ENCODE assay signal across 8 cellular contexts in the genomic region with DNA sequence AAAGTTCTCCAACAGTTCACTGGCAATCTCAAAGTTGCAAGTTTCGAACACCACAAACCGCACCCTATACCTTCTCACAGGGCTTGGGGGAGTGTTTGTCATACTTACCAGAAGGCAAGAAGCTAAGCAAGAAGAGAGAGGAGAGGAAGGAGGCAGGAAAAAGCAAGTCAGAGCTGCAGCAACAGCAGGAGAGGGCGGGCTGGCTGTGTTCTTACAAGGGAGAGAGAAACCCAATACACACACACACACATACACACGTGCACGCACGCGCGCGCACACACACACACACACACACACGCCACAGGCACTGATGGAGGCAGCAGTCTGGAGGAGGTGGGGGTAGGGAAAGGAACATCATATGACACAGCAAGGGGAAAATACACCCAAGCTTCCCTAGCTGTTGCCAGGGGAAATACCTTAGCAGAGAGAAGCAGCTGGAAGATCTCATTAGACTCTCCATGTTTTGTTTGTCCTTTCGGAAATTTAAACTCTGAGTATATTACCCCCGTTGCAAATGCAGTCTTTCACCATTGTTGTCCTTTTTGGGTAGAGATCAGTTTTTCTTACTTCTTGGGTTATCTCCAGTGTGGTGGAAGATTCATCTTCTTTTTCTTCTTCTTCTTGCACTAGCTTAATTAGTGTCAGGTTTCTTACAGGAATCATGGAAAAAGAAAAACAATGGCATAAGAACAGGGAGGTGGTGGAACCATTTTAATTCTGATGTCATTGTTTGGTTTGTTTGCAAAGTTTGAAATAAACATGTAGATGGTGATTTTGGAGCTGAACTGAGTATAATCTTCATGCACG. TPM values are rescaled to one million over a fixed set of nuclear protein-coding genes. Genes with fewer than 3 reads are reported as not detected.
DNase-seq lines count a peak whose midpoint lies in the region; ATAC-seq and TF ChIP-seq lines count a peak whose summit lies in the region.

A gene (minus strand): TSS at position 186 of the 807 bp plus-strand sequence. CDS start 3,099 bp downstream, outside the sequence.

- no peak for TF ChIP-seq POLR2A in Peyer's patch (IDR thresholded peaks at IDR 0.05)

- intact Hi-C loops in activated T-helper 2 cell treated with anti-CD3 and anti-CD28 coated beads, Interferon-gamma antibody, Interleukin-2, Interleukin-4, amounts not matched to agents 10 μg/mL and 5 μg/mL and 100 μg/mL, durations not matched to agents 14 hours and 24 hours and 36 hours (cut with micrococcal nuclease) = loop anchor here (1.0 to 2.0 kb wide), 12 partner anchors 10 to 473 kb away; a partner anchor contains a TSS
- intact Hi-C loops in psoas muscle (cut with DNase I) (loop anchor here in 1 of 2 donors (1.0 to 2.0 kb wide), 2 partner anchors 30 to 47 kb away; no protein-coding TSS in a partner anchor), upper lobe of right lung (cut with DNase I) (no loop called here)

- H3K4me1 ChIP-seq in Peyer's patch (peaks cover 0 to 19% (median 8%) of the 10 kb centered on the region in 4 donors), psoas muscle (peaks cover 21% of the 10 kb centered on the region), upper lobe of right lung (peaks cover 34% of the 10 kb centered on the region)

- H3K4me3 Mint-ChIP-seq in activated T-helper 2 cell treated with anti-CD3 and anti-CD28 coated beads, Interferon-gamma antibody, Interleukin-2, Interleukin-4, amounts not matched to agents 10 μg/mL and 5 μg/mL and 100 μg/mL, durations not matched to agents 14 hours and 24 hours and 36 hours (ENCODE audit: low read depth) = peak within 1 kb of the TSS; percentile 76

- H3K9me3 ChIP-seq in Peyer's patch (no peaks in the 10 kb centered on the region), psoas muscle (no peaks in the 10 kb centered on the region), upper lobe of right lung (no peaks in the 10 kb centered on the region)

- no peaks in the 10 kb centered on the region for H3K36me3 ChIP-seq in Peyer's patch
- H3K36me3 ChIP-seq in psoas muscle (ENCODE audit: insufficient read depth in 1 of 2, low read depth in 1 of 2) = peaks cover 0 to 10% of the 10 kb centered on the region in 2 donors
- no peaks in the 10 kb centered on the region for H3K36me3 ChIP-seq in upper lobe of right lung

- 2 to 7% (median 3%) methylated on average over 13 of the region's 13 CpGs for WGBS in psoas muscle, 3 donors

- DNase-seq in A172 (ENCODE audit: low spot score) (peak; percentile 22), Peyer's patch (peak; percentile 67 to 93 (median 90)), globus pallidus (ENCODE audit: low spot score) (peak; percentile 26), psoas muscle (peak; percentile 78 to 94), upper lobe of right lung (peak; percentile 79)
- peak; percentile 81 for DNase-seq in activated T-helper 2 cell treated with anti-CD3 and anti-CD28 coated beads, Interferon-gamma antibody, Interleukin-2, Interleukin-4, amounts not matched to agents 10 μg/mL and 5 μg/mL and 100 μg/mL, durations not matched to agents 14 hours and 24 hours and 36 hours (ENCODE audit: low spot score)

- no peaks in the 10 kb centered on the region for H3K27me3 Mint-ChIP-seq in activated T-helper 2 cell treated with anti-CD3 and anti-CD28 coated beads, Interferon-gamma antibody, Interleukin-2, Interleukin-4, amounts not matched to agents 10 μg/mL and 5 μg/mL and 100 μg/mL, durations not matched to agents 14 hours and 24 hours and 36 hours (ENCODE audit: low read depth)

- peak within 1 kb of the TSS; percentile 77 to 83 (median 82) for H3K27ac ChIP-seq in Peyer's patch
- peak within 1 kb of the TSS; percentile 98 for H3K27ac ChIP-seq in psoas muscle
- peak within 1 kb of the TSS; percentile 83 for H3K27ac ChIP-seq in upper lobe of right lung

- H3K4me1 Mint-ChIP-seq in activated T-helper 2 cell treated with anti-CD3 and anti-CD28 coated beads, Interferon-gamma antibody, Interleukin-2, Interleukin-4, amounts not matched to agents 10 μg/mL and 5 μg/mL and 100 μg/mL, durations not matched to agents 14 hours and 24 hours and 36 hours (ENCODE audit: low read depth) = peaks cover 40% of the 10 kb centered on the region

- ATAC-seq in GM18873 (IDR thresholded peaks at IDR 0.05; ENCODE audit: low FRiP score, unreplicated experiment) (peak; percentile 63), HG03066 (IDR thresholded peaks at IDR 0.05; ENCODE audit: low read depth, unreplicated experiment) (peak; percentile 69), psoas muscle (peak; percentile 86 to 88 (median 88)), upper lobe of right lung (peak; percentile 87)

- H3K4me3 ChIP-seq in Peyer's patch (peak within 1 kb of the TSS; percentile 9 to 25 (median 16)), psoas muscle (peak within 1 kb of the TSS; percentile 68), upper lobe of right lung (peak within 1 kb of the TSS; percentile 2)

- TF ChIP-seq CTCF in Peyer's patch (IDR thresholded peaks at IDR 0.05) = peak in 1 of 6 experiments; percentile 3
- TF ChIP-seq CTCF in psoas muscle (IDR thresholded peaks at IDR 0.05) = no peak
- no peak for TF ChIP-seq CTCF in upper lobe of right lung (IDR thresholded peaks at IDR 0.05)

- H3K36me3 Mint-ChIP-seq in activated T-helper 2 cell treated with anti-CD3 and anti-CD28 coated beads, Interferon-gamma antibody, Interleukin-2, Interleukin-4, amounts not matched to agents 10 μg/mL and 5 μg/mL and 100 μg/mL, durations not matched to agents 14 hours and 24 hours and 36 hours (ENCODE audit: low read depth) = no peaks in the 10 kb centered on the region

- H3K27me3 ChIP-seq in Peyer's patch (no peaks in the 10 kb centered on the region), psoas muscle (ENCODE audit: insufficient read depth in 3 of 3, low read length in 2 of 3) (no peaks in the 10 kb centered on the region), upper lobe of right lung (no peaks in the 10 kb centered on the region)

- H3K27ac Mint-ChIP-seq in activated T-helper 2 cell treated with anti-CD3 and anti-CD28 coated beads, Interferon-gamma antibody, Interleukin-2, Interleukin-4, amounts not matched to agents 10 μg/mL and 5 μg/mL and 100 μg/mL, durations not matched to agents 14 hours and 24 hours and 36 hours = peak within 1 kb of the TSS; percentile 99

- peaks cover 4% of the 10 kb centered on the region for H3K9me3 Mint-ChIP-seq in activated T-helper 2 cell treated with anti-CD3 and anti-CD28 coated beads, Interferon-gamma antibody, Interleukin-2, Interleukin-4, amounts not matched to agents 10 μg/mL and 5 μg/mL and 100 μg/mL, durations not matched to agents 14 hours and 24 hours and 36 hours

RNA-seq across cellular contexts. Expression of the gene that starts here (rescaled TPM):
- 0.17 and 0.22 TPM in 2 replicates for total RNA-seq in A172 (2014; rRNA removed; shearing (Covaris generic))
- total RNA-seq in Peyer's patch (1 to 10 TPM in 2 of 4 donors, under 1 TPM in 1, not detected in 1; 0.54 to 1.7 (median 1.0) TPM), psoas muscle (100 to 1,000 TPM; 128 to 230 (median 158) TPM), upper lobe of right lung (1.3 TPM)
- 0.05 TPM in 1 of 2 replicates, not detected in the other for total RNA-seq in activated T-helper 2 cell treated with anti-CD3 and anti-CD28 coated beads, Interferon-gamma antibody, Interleukin-2, Interleukin-4, amounts not matched to agents 10 μg/mL and 5 μg/mL and 100 μg/mL, durations not matched to agents 14 hours and 24 hours and 36 hours
- polyA plus RNA-seq in psoas muscle = 10 to 100 TPM in 2 of 3 donors, 1 to 10 TPM in 1; 1.8 to 40.7 (median 32.1) TPM

Comparison
In these comparisons a context has a peak if more than half of its experiments do, and no peak if none do; other contexts are left out.
1. Peak in every context shown above with its lines: DNase-seq, ATAC-seq, H3K4me3 ChIP-seq and H3K27ac ChIP-seq.
2. RNA of the gene that starts here (total RNA-seq): 128 to 230 TPM in psoas muscle; 1.3 TPM in upper lobe of right lung (single experiment), 0.54 to 1.7 TPM in Peyer's patch, 0.17 to 0.22 TPM in A172 and 0.05 TPM in activated T-helper 2 cell treated with anti-CD3 and anti-CD28 coated beads, Interferon-gamma antibody, Interleukin-2, Interleukin-4, amounts not matched to agents 10 μg/mL and 5 μg/mL and 100 μg/mL, durations not matched to agents 14 hours and 24 hours and 36 hours; every median in the first group is over 10 times any median in the second.
3. Peak in DNase-seq in A172; RNA of the gene not detected or under 1 TPM.
4. Peak in DNase-seq in activated T-helper 2 cell treated with anti-CD3 and anti-CD28 coated beads, Interferon-gamma antibody, Interleukin-2, Interleukin-4, amounts not matched to agents 10 μg/mL and 5 μg/mL and 100 μg/mL, durations not matched to agents 14 hours and 24 hours and 36 hours; RNA of the gene not detected or under 1 TPM.
5. DNase-seq: peak in every context shown above with its lines; median percentile 90 in Peyer's patch; 86 in psoas muscle; 81 in activated T-helper 2 cell treated with anti-CD3 and anti-CD28 coated beads, Interferon-gamma antibody, Interleukin-2, Interleukin-4, amounts not matched to agents 10 μg/mL and 5 μg/mL and 100 μg/mL, durations not matched to agents 14 hours and 24 hours and 36 hours; 79 in upper lobe of right lung; 26 in globus pallidus; 22 in A172.
6. H3K4me3 ChIP-seq: peak in every context shown above with its lines; median percentile 68 in psoas muscle; 16 in Peyer's patch; 2 in upper lobe of right lung.